Comparison of ENCODE assay signal across 28 cellular contexts in genomic region chr22:23325183-23325582, GRCh38.
DNase-seq lines count a peak whose midpoint lies in the region; ATAC-seq, FAIRE-seq and TF ChIP-seq lines count a peak whose summit lies in the region.
"Had no signal": no experiment of that assay in that cellular context is flagged by ENCODE, and none has a peak within 500 bp of the region (broad histone marks: within the 10 kb centered on the region; RNA-seq: fewer than 3 reads in every experiment).

No MANE protein-coding gene starts in this region.

- H3K9me3 Mint-ChIP-seq in stimulated activated effector memory CD8-positive, alpha-beta T cell treated with anti-CD3 and anti-CD28 coated beads, Interleukin-12 subunit alpha, Interleukin-12 subunit beta, amount 100 ng/mL, for 72 hours = no peaks in the 10 kb centered on the region
- H3K9me3 Mint-ChIP-seq in stimulated activated naive B cell treated with anti-CD40 and anti-IgM and Interleukin-4, amounts not matched to agents 10 μg/mL and 1 μg/mL and 100 μg/mL, for 72 hours = no peaks in the 10 kb centered on the region
- H3K9me3 Mint-ChIP-seq: CD4-positive, alpha-beta T cell; T-helper 1 cell treated with Interleukin-12 subunit alpha and Interleukin-12 subunit beta and Interleukin-4 antibody, amounts not matched to agents 30 μg/mL and 1 μg/mL, for 36 hours had no signal

- no peaks in the 10 kb centered on the region for H3K27me3 Mint-ChIP-seq in stimulated activated naive B cell treated with anti-CD40 and anti-IgM and Interleukin-4, amounts not matched to agents 10 μg/mL and 1 μg/mL and 100 μg/mL, for 72 hours
- H3K27me3 Mint-ChIP-seq: CD4-positive, alpha-beta T cell had no signal

- no peak for FAIRE-seq in H54 (lab: Jason Lieb, UNC)
- FAIRE-seq: A549, D721Med, GM12892, GM18507, H1, HTR-8/SVneo had no signal

- DNase-seq in GM13977 (ENCODE audit: low spot score) (peak; percentile 13), NCI-H69 (lab: John Stamatoyannopoulos, UW) (peak; percentile 39), iPS-NIHi11 (ENCODE audit: low spot score) (peak; percentile 6), H54 (ENCODE audit: insufficient read length, low spot score) (no peak)
- no peak for DNase-seq in stimulated activated effector memory CD8-positive, alpha-beta T cell treated with anti-CD3 and anti-CD28 coated beads, Interleukin-12 subunit alpha, Interleukin-12 subunit beta, amount 100 ng/mL, for 72 hours (ENCODE audit: low spot score in 2 of 2)
- no peak for DNase-seq in activated T-cell treated with anti-CD3 and anti-CD28 coated beads, Interleukin-2, amount 50 U/mL, for 1 hour
- no peak for DNase-seq in stimulated activated naive B cell treated with anti-CD40 and anti-IgM and Interleukin-4, amounts not matched to agents 10 μg/mL and 1 μg/mL and 100 μg/mL, for 72 hours
- DNase-seq: AML-193; CD4-positive, alpha-beta T cell; KG1; MG63; NCI-H1694; NCI-H2029 treated with DMSO at 0.1 percent for 48 hours; NCI-H2171 treated with DMSO at 0.1 percent for 48 hours; NCI-H345; NCI-H524 treated with DMSO at 0.1 percent for 48 hours; NCI-H82; NK-92 treated with Interleukin-12 subunit alpha and Interleukin-12 subunit beta, amount 100 ng/mL, for 24 hours; PC-3; SK-N-SH; SW 1271 had no signal

- in situ Hi-C loops in GM13977 (cut with MboI; ENCODE audit: low pct_unique_long_range_greater_than_20kb, low sequenced_read_pairs, unreplicated experiment) = no loop called here

- ATAC-seq in stimulated activated effector memory CD8-positive, alpha-beta T cell treated with anti-CD3 and anti-CD28 coated beads, Interleukin-12 subunit alpha, Interleukin-12 subunit beta, amount 100 ng/mL, for 72 hours = peak; percentile 31
- no peak for ATAC-seq in stimulated activated naive B cell treated with anti-CD40 and anti-IgM and Interleukin-4, amounts not matched to agents 10 μg/mL and 1 μg/mL and 100 μg/mL, for 72 hours (replicated peaks)
- ATAC-seq: A549, PC-3 had no signal

- H3K4me3 Mint-ChIP-seq in stimulated activated effector memory CD8-positive, alpha-beta T cell treated with anti-CD3 and anti-CD28 coated beads, Interleukin-12 subunit alpha, Interleukin-12 subunit beta, amount 100 ng/mL, for 72 hours = no peak overlapping the region
- no peak overlapping the region for H3K4me3 Mint-ChIP-seq in stimulated activated naive B cell treated with anti-CD40 and anti-IgM and Interleukin-4, amounts not matched to agents 10 μg/mL and 1 μg/mL and 100 μg/mL, for 72 hours
- H3K4me3 Mint-ChIP-seq: CD4-positive, alpha-beta T cell; T-helper 1 cell treated with Interleukin-12 subunit alpha and Interleukin-12 subunit beta and Interleukin-4 antibody, amounts not matched to agents 30 μg/mL and 1 μg/mL, for 36 hours had no signal

- H3K36me3 Mint-ChIP-seq in stimulated activated effector memory CD8-positive, alpha-beta T cell treated with anti-CD3 and anti-CD28 coated beads, Interleukin-12 subunit alpha, Interleukin-12 subunit beta, amount 100 ng/mL, for 72 hours = no peaks in the 10 kb centered on the region
- no peaks in the 10 kb centered on the region for H3K36me3 Mint-ChIP-seq in stimulated activated naive B cell treated with anti-CD40 and anti-IgM and Interleukin-4, amounts not matched to agents 10 μg/mL and 1 μg/mL and 100 μg/mL, for 72 hours

- TF ChIP-seq POLR2A in H54 (IDR thresholded peaks at IDR 0.05; ENCODE audit: low read depth, low read length) = no peak

- TF ChIP-seq CTCF in GM13977 (IDR thresholded peaks at IDR 0.05; ENCODE audit: extremely low read depth, insufficient read depth, missing control alignments) = no peak

- H3K27ac Mint-ChIP-seq in stimulated activated effector memory CD8-positive, alpha-beta T cell treated with anti-CD3 and anti-CD28 coated beads, Interleukin-12 subunit alpha, Interleukin-12 subunit beta, amount 100 ng/mL, for 72 hours = no peak overlapping the region
- H3K27ac Mint-ChIP-seq in stimulated activated naive B cell treated with anti-CD40 and anti-IgM and Interleukin-4, amounts not matched to agents 10 μg/mL and 1 μg/mL and 100 μg/mL, for 72 hours = no peak overlapping the region
- H3K27ac Mint-ChIP-seq: CD4-positive, alpha-beta T cell; T-helper 1 cell treated with Interleukin-12 subunit alpha and Interleukin-12 subunit beta and Interleukin-4 antibody, amounts not matched to agents 30 μg/mL and 1 μg/mL, for 36 hours had no signal

- H3K4me1 Mint-ChIP-seq in stimulated activated effector memory CD8-positive, alpha-beta T cell treated with anti-CD3 and anti-CD28 coated beads, Interleukin-12 subunit alpha, Interleukin-12 subunit beta, amount 100 ng/mL, for 72 hours = peaks cover 11% of the 10 kb centered on the region
- H3K4me1 Mint-ChIP-seq in stimulated activated naive B cell treated with anti-CD40 and anti-IgM and Interleukin-4, amounts not matched to agents 10 μg/mL and 1 μg/mL and 100 μg/mL, for 72 hours = no peaks in the 10 kb centered on the region

Comparison
In these comparisons a context has a peak if more than half of its experiments do, and no peak if none do; other contexts are left out.
1. DNase-seq: peak in GM13977 (single experiment), NCI-H69 (single experiment) and iPS-NIHi11 (single experiment); none in stimulated activated effector memory CD8-positive, alpha-beta T cell treated with anti-CD3 and anti-CD28 coated beads, Interleukin-12 subunit alpha, Interleukin-12 subunit beta, amount 100 ng/mL, for 72 hours (0 of 2), activated T-cell treated with anti-CD3 and anti-CD28 coated beads, Interleukin-2, amount 50 U/mL, for 1 hour (single experiment), H54 (single experiment) and stimulated activated naive B cell treated with anti-CD40 and anti-IgM and Interleukin-4, amounts not matched to agents 10 μg/mL and 1 μg/mL and 100 μg/mL, for 72 hours (single experiment).